8 cellular contexts compared by ENCODE assay signal in genomic region chr5:115962565-115963402, GRCh38. TPM values are rescaled to one million over a fixed set of nuclear protein-coding genes. Genes with fewer than 3 reads are reported as not detected.
DNase-seq lines count a peak whose midpoint lies in the region; TF ChIP-seq lines count a peak whose summit lies in the region.

No MANE protein-coding gene starts in this region.

- no peak for TF ChIP-seq POLR2A in suprapubic skin (IDR thresholded peaks at IDR 0.05)

- in situ Hi-C loops in brain microvascular endothelial cell (cut with HindIII; ENCODE audit: low pct_ligation_motif_present, low sequenced_read_pairs) = no loop called here

- H3K4me3 ChIP-seq in brain microvascular endothelial cell (ENCODE audit: low read depth, low read length) (peak overlapping the region; percentile 56), kidney epithelial cell (ENCODE audit: low read depth, low read length) (peak overlapping the region; percentile 41), suprapubic skin (peak overlapping the region; percentile 46)

- H3K27ac ChIP-seq in brain microvascular endothelial cell (no peak overlapping the region), suprapubic skin (peak overlapping the region; percentile 66)

- H3K36me3 ChIP-seq in brain microvascular endothelial cell (replicated peaks) = no peaks in the 10 kb centered on the region
- H3K36me3 ChIP-seq in kidney epithelial cell (ENCODE audit: control insufficient read depth, insufficient read depth, low read length) = no peaks in the 10 kb centered on the region
- H3K36me3 ChIP-seq in suprapubic skin = no peaks in the 10 kb centered on the region

- no peak for TF ChIP-seq EP300 in suprapubic skin (IDR thresholded peaks at IDR 0.05)

- DNase-seq in NCI-H2227 (lab: John Stamatoyannopoulos, UW; ENCODE audit: unreplicated experiment) (peak; percentile 1), NCI-H2227 treated with DMSO at 0.1 percent for 48 hours (lab: John Stamatoyannopoulos, UW) (no peak), brain microvascular endothelial cell (no peak), kidney epithelial cell (ENCODE audit: low read depth) (no peak), suprapubic skin (ENCODE audit: low spot score in 2 of 2) (peak; percentile 72 to 79), Ammon's horn (ENCODE audit: low spot score) (no peak), NCI-H345 (lab: John Stamatoyannopoulos, UW) (no peak), ureter (ENCODE audit: low spot score) (no peak)

- H3K9me3 ChIP-seq in suprapubic skin = no peaks in the 10 kb centered on the region

- peak; percentile 24 for TF ChIP-seq CTCF in brain microvascular endothelial cell (IDR thresholded peaks at IDR 0.05; ENCODE audit: low read depth, low read length, missing control alignments)
- TF ChIP-seq CTCF in kidney epithelial cell (IDR thresholded peaks at IDR 0.05; ENCODE audit: insufficient read depth, low read length, poor library complexity, severe bottlenecking) = no peak
- TF ChIP-seq CTCF in suprapubic skin (IDR thresholded peaks at IDR 0.05) = no peak

- WGBS in suprapubic skin = 8% methylated on average over 37 of the region's 71 CpGs

- H3K27me3 ChIP-seq in brain microvascular endothelial cell (replicated peaks) (peaks cover 4% of the 10 kb centered on the region), kidney epithelial cell (ENCODE audit: control insufficient read depth, insufficient read depth, low read length) (peaks cover 22% of the 10 kb centered on the region), suprapubic skin (peaks cover 53% of the 10 kb centered on the region)

- peaks cover 21% of the 10 kb centered on the region for H3K4me1 ChIP-seq in suprapubic skin

RNA-seq across cellular contexts. Expression of gene LVRN, which starts 0.5 kb away (rescaled TPM):
- under 0.01 TPM in 1 of 2 replicates, not detected in the other for total RNA-seq in kidney epithelial cell
- total RNA-seq in suprapubic skin = 1 to 10 TPM in 2 of 4 donors, under 1 TPM in 2; 0.23 to 3.7 (median 0.99) TPM
- total RNA-seq in ureter = 0.49 TPM

Comparison
In these comparisons a context has a peak if more than half of its experiments do, and no peak if none do; other contexts are left out.
1. DNase-seq: peak in NCI-H2227 (single experiment) and suprapubic skin (2 of 2); none in NCI-H2227 treated with DMSO at 0.1 percent for 48 hours (single experiment), brain microvascular endothelial cell (single experiment), kidney epithelial cell (single experiment), Ammon's horn (single experiment), NCI-H345 (single experiment) and ureter (single experiment).
2. Peak in every context shown above with its lines, with median percentiles within 50 percentile points of each other: H3K4me3 ChIP-seq.